8 cellular contexts compared by ENCODE assay signal in genomic region chrX:136909119-136909705, GRCh38. TPM values are rescaled to one million over a fixed set of nuclear protein-coding genes. Genes with fewer than 3 reads are reported as not detected.
A peak's percentile ranks its signal among the peaks of the same experiment; 100 is the strongest.
DNase-seq lines count a peak whose midpoint lies in the region; ATAC-seq and TF ChIP-seq lines count a peak whose summit lies in the region.

No MANE protein-coding gene starts in this region.

- H3K27me3 Mint-ChIP-seq in IgD-negative memory B cell: no peaks in the 10 kb centered on the region
- H3K27me3 Mint-ChIP-seq in activated T-cell treated with anti-CD3 and anti-CD28 coated beads, Interleukin-2, amount 50 U/mL, for 4 hours (ENCODE audit: low read depth): no peaks in the 10 kb centered on the region

- no peak for TF ChIP-seq EP300 in esophagus muscularis mucosa (IDR thresholded peaks at IDR 0.05)

- DNase-seq in DMS 273 (lab: John Stamatoyannopoulos, UW; ENCODE audit: unreplicated experiment): peak; percentile 91
- peak; percentile 73 for DNase-seq in activated T-cell treated with anti-CD3 and anti-CD28 coated beads, Interleukin-2, amount 50 U/mL, for 4 hours
- DNase-seq in esophagus muscularis mucosa (ENCODE audit: extremely low spot score): peak; percentile 93
- peak; percentile 69 for DNase-seq in myocyte (ENCODE audit: low read depth)
- peak; percentile 49 to 54 for DNase-seq in stimulated activated CD8-positive, alpha-beta memory T cell treated with anti-CD3 and anti-CD28 coated beads, Interleukin-7, amount 100 ng/mL, for 48 hours (ENCODE audit: extremely low read depth in 1 of 2, low read depth in 1 of 2)

- H3K27ac Mint-ChIP-seq in IgD-negative memory B cell: peak overlapping the region; percentile 69 to 93 (median 71)

- peak overlapping the region; percentile 61 to 74 (median 64) for H3K4me3 ChIP-seq in esophagus muscularis mucosa

- no peaks in the 10 kb centered on the region for H3K9me3 ChIP-seq in esophagus muscularis mucosa

- H3K9me3 Mint-ChIP-seq in IgD-negative memory B cell: peaks cover 0 to 2% (median 0%) of the 10 kb centered on the region in 3 donors
- no peaks in the 10 kb centered on the region for H3K9me3 Mint-ChIP-seq in activated T-cell treated with anti-CD3 and anti-CD28 coated beads, Interleukin-2, amount 50 U/mL, for 4 hours

- TF ChIP-seq CTCF in esophagus muscularis mucosa (IDR thresholded peaks at IDR 0.05): no peak

- no peaks in the 10 kb centered on the region for H3K27me3 ChIP-seq in esophagus muscularis mucosa

- ATAC-seq in GM21528 (IDR thresholded peaks at IDR 0.05; ENCODE audit: low FRiP score, unreplicated experiment): peak; percentile 77
- peak; percentile 82 for ATAC-seq in activated T-cell treated with anti-CD3 and anti-CD28 coated beads, Interleukin-2, amount 50 U/mL, for 4 hours

- peaks cover 0 to 15% (median 10%) of the 10 kb centered on the region in 4 donors for H3K4me1 ChIP-seq in esophagus muscularis mucosa

- H3K36me3 ChIP-seq in esophagus muscularis mucosa: no peaks in the 10 kb centered on the region

- peaks cover 7 to 9% (median 7%) of the 10 kb centered on the region in 3 donors for H3K4me1 Mint-ChIP-seq in IgD-negative memory B cell
- peaks cover 14% of the 10 kb centered on the region for H3K4me1 Mint-ChIP-seq in activated T-cell treated with anti-CD3 and anti-CD28 coated beads, Interleukin-2, amount 50 U/mL, for 4 hours (ENCODE audit: low read depth)

- peak overlapping the region; percentile 82 to 88 (median 84) for H3K27ac ChIP-seq in esophagus muscularis mucosa (replicated peaks in 1 of 4)

- whole genome bisulfite sequencing in esophagus muscularis mucosa: 37% methylated on average over 21 of the region's 47 CpGs

- H3K36me3 Mint-ChIP-seq in IgD-negative memory B cell: no peaks in the 10 kb centered on the region
- no peaks in the 10 kb centered on the region for H3K36me3 Mint-ChIP-seq in activated T-cell treated with anti-CD3 and anti-CD28 coated beads, Interleukin-2, amount 50 U/mL, for 4 hours (ENCODE audit: insufficient read depth)

- intact Hi-C loops in esophagus muscularis mucosa (cut with DNase I): no loop called here

- no peak for TF ChIP-seq POLR2A in esophagus muscularis mucosa (IDR thresholded peaks at IDR 0.05; ENCODE audit: low read depth)

- peak overlapping the region; percentile 90 to 99 (median 93) for H3K4me3 Mint-ChIP-seq in IgD-negative memory B cell
- H3K4me3 Mint-ChIP-seq in activated T-cell treated with anti-CD3 and anti-CD28 coated beads, Interleukin-2, amount 50 U/mL, for 4 hours: peak overlapping the region; percentile 90

TF ChIP-seq in PFSK-1, 5 proteins besides CTCF, POLR2A, EP300 and RAD21:
- 0 out of 2 replicates have a peak, but pooled peaks have one; percentile 21 for TF ChIP-seq SIN3A (IDR thresholded peaks at IDR 0.05; ENCODE audit: borderline replicate concordance, insufficient read depth, low read length)
- TF ChIP-seq TAF1 (IDR thresholded peaks at IDR 0.05; ENCODE audit: borderline replicate concordance, insufficient read depth, low read length): no peak
- TF ChIP-seq REST (IDR thresholded peaks at IDR 0.05; ENCODE audit: insufficient read depth in 1 of 2, low read depth in 2 of 2, low read length in 2 of 2): no peak

RNA-seq across cellular contexts. Expression of gene RBMX, which starts 28.7 kb away (rescaled TPM):
- 180 TPM for polyA plus RNA-seq in IgD-negative memory B cell
- 156 TPM for polyA plus RNA-seq in PFSK-1 (2012; ENCODE audit: insufficient read length, low read depth)
- 100 to 1,000 TPM; 395 to 431 (median 415) TPM for total RNA-seq in activated T-cell treated with anti-CD3 and anti-CD28 coated beads, Interleukin-2, amount 50 U/mL, for 4 hours
- total RNA-seq in esophagus muscularis mucosa (100 to 1,000 TPM; 126 to 219 (median 159) TPM), myocyte (296 and 310 TPM in 2 replicates)
- 78.1 TPM for polyA plus RNA-seq in myocyte (2012)

Comparison
In these comparisons a context has a peak if more than half of its experiments do, and no peak if none do; other contexts are left out.
1. Peak in every context shown above with its lines: DNase-seq, ATAC-seq, H3K4me3 ChIP-seq and H3K27ac ChIP-seq.